13 cellular contexts compared by ENCODE assay signal in genomic region chr11:19080579-19080993, GRCh38. TPM values are rescaled to one million over a fixed set of nuclear protein-coding genes. Genes with fewer than 3 reads are reported as not detected.
DNase-seq lines count a peak whose midpoint lies in the region; ATAC-seq and TF ChIP-seq lines count a peak whose summit lies in the region.
"Had no signal": no experiment of that assay in that cellular context is flagged by ENCODE, and none has a peak within 500 bp of the region (broad histone marks: within the 10 kb centered on the region; RNA-seq: fewer than 3 reads in every experiment).

No MANE protein-coding gene starts in this region.

- DNase-seq in H4 (ENCODE audit: low spot score) (peak; percentile 85), astrocyte of the spinal cord (ENCODE audit: low read depth, low spot score) (peak; percentile 92), globus pallidus (ENCODE audit: low spot score) (peak; percentile 36), retinal pigment epithelial cell (ENCODE audit: low read depth) (peak; percentile 71), NCI-H146 treated with DMSO at 0.1 percent for 48 hours (lab: John Stamatoyannopoulos, UW; ENCODE audit: unreplicated experiment) (no peak), GM10266 (ENCODE audit: extremely low spot score) (no peak)
- DNase-seq in CD4-positive, alpha-beta memory T cell, result no peak
- DNase-seq: activated naive CD4-positive, alpha-beta T cell treated with anti-CD3 and anti-CD28 coated beads, Interleukin-2, amount 10 ng/mL, durations not matched to agents 7 days and 5 days; H9; stimulated activated naive B cell treated with anti-CD40 and anti-IgM and Interleukin-4, amounts not matched to agents 10 μg/mL and 1 μg/mL and 100 μg/mL, for 72 hours had no signal

- H3K27ac ChIP-seq in CD4-positive, alpha-beta memory T cell (ENCODE audit: low read depth, low read length), result no peak overlapping the region

- intact Hi-C loops in CD4-positive, alpha-beta memory T cell (cut with micrococcal nuclease), result no loop called here

- H3K9me3 Mint-ChIP-seq in CD4-positive, alpha-beta memory T cell, result no peaks in the 10 kb centered on the region
- H3K9me3 Mint-ChIP-seq: activated naive CD4-positive, alpha-beta T cell treated with anti-CD3 and anti-CD28 coated beads, Interleukin-2, amount 10 ng/mL, durations not matched to agents 7 days and 5 days; H9; nephron; stimulated activated naive B cell treated with anti-CD40 and anti-IgM and Interleukin-4, amounts not matched to agents 10 μg/mL and 1 μg/mL and 100 μg/mL, for 72 hours had no signal

- no peaks in the 10 kb centered on the region for H3K4me1 Mint-ChIP-seq in CD4-positive, alpha-beta memory T cell
- H3K4me1 Mint-ChIP-seq: activated naive CD4-positive, alpha-beta T cell treated with anti-CD3 and anti-CD28 coated beads, Interleukin-2, amount 10 ng/mL, durations not matched to agents 7 days and 5 days had no signal

- in situ Hi-C loops in astrocyte of the spinal cord (cut with HindIII; ENCODE audit: low sequenced_read_pairs), result no loop called here

- TF ChIP-seq CTCF in astrocyte of the spinal cord (IDR thresholded peaks at IDR 0.05; ENCODE audit: low read depth, low read length) (no peak), retinal pigment epithelial cell (conservative IDR thresholded peaks at IDR 0.05; ENCODE audit: low read depth, low read length) (no peak), GM10266 (IDR thresholded peaks at IDR 0.05; ENCODE audit: control insufficient read depth, insufficient read depth, low read depth, missing control alignments) (no peak)

- POLR2A ChIA-PET in CD4-positive, alpha-beta memory T cell (lab: Charles Lee; ENCODE audit: partially characterized antibody), result no interaction called here

- H3K27ac Mint-ChIP-seq in CD4-positive, alpha-beta memory T cell, result no peak overlapping the region
- H3K27ac Mint-ChIP-seq: activated naive CD4-positive, alpha-beta T cell treated with anti-CD3 and anti-CD28 coated beads, Interleukin-2, amount 10 ng/mL, durations not matched to agents 7 days and 5 days; H9; nephron; stimulated activated naive B cell treated with anti-CD40 and anti-IgM and Interleukin-4, amounts not matched to agents 10 μg/mL and 1 μg/mL and 100 μg/mL, for 72 hours had no signal

- ATAC-seq in GM21515 (IDR thresholded peaks at IDR 0.05; ENCODE audit: unreplicated experiment), result no peak
- ATAC-seq: stimulated activated naive B cell treated with anti-CD40 and anti-IgM and Interleukin-4, amounts not matched to agents 10 μg/mL and 1 μg/mL and 100 μg/mL, for 72 hours had no signal

- H3K9me3 ChIP-seq in CD4-positive, alpha-beta memory T cell (ENCODE audit: control insufficient read depth in 1 of 2, low read length in 2 of 2), result no peaks in the 10 kb centered on the region

- H3K4me1 ChIP-seq in CD4-positive, alpha-beta memory T cell (ENCODE audit: insufficient read depth, low read length), result no peaks in the 10 kb centered on the region

- no peaks in the 10 kb centered on the region for H3K36me3 ChIP-seq in CD4-positive, alpha-beta memory T cell (ENCODE audit: insufficient read depth, low read length)

- H3K36me3 Mint-ChIP-seq in CD4-positive, alpha-beta memory T cell, result no peaks in the 10 kb centered on the region
- H3K36me3 Mint-ChIP-seq: activated naive CD4-positive, alpha-beta T cell treated with anti-CD3 and anti-CD28 coated beads, Interleukin-2, amount 10 ng/mL, durations not matched to agents 7 days and 5 days; stimulated activated naive B cell treated with anti-CD40 and anti-IgM and Interleukin-4, amounts not matched to agents 10 μg/mL and 1 μg/mL and 100 μg/mL, for 72 hours had no signal

- CTCF ChIA-PET in CD4-positive, alpha-beta memory T cell (lab: Charles Lee; ENCODE audit: partially characterized antibody), result interaction anchor here (0.9 to 2.1 kb wide), 4 partner anchors 9 to 179 kb away, joined by 3 to 12 read pairs (median 3); no protein-coding TSS in a partner anchor

- no peak overlapping the region for H3K4me3 ChIP-seq in astrocyte of the spinal cord (ENCODE audit: low read depth, low read length)
- H3K4me3 ChIP-seq in retinal pigment epithelial cell (ENCODE audit: low read length), result no peak overlapping the region
- H3K4me3 ChIP-seq in CD4-positive, alpha-beta memory T cell (ENCODE audit: low read length in 2 of 2), result no peak overlapping the region
- H3K4me3 ChIP-seq: dorsolateral prefrontal cortex had no signal

- H3K4me3 Mint-ChIP-seq in CD4-positive, alpha-beta memory T cell, result no peak overlapping the region
- H3K4me3 Mint-ChIP-seq: activated naive CD4-positive, alpha-beta T cell treated with anti-CD3 and anti-CD28 coated beads, Interleukin-2, amount 10 ng/mL, durations not matched to agents 7 days and 5 days; H9; nephron; stimulated activated naive B cell treated with anti-CD40 and anti-IgM and Interleukin-4, amounts not matched to agents 10 μg/mL and 1 μg/mL and 100 μg/mL, for 72 hours had no signal

- H3K27me3 Mint-ChIP-seq in CD4-positive, alpha-beta memory T cell, result peaks cover 5 to 8% of the 10 kb centered on the region in 2 donors

- H3K27me3 ChIP-seq in CD4-positive, alpha-beta memory T cell (ENCODE audit: insufficient read depth, low read length), result no peaks in the 10 kb centered on the region

RNA-seq across cellular contexts. Expression of gene MRGPRX2, which starts 20.1 kb away (rescaled TPM):
- not detected in 2 replicates for total RNA-seq in H4 (2014; rRNA removed; shearing (Covaris generic))
- not detected for total RNA-seq in CD4-positive, alpha-beta memory T cell
- not detected for polyA plus RNA-seq in CD4-positive, alpha-beta memory T cell
- total RNA-seq: dorsolateral prefrontal cortex, H9 had no signal

RNA-seq across cellular contexts. Expression of gene ZDHHC13, which starts 36.4 kb away (rescaled TPM):
- 44.9 and 45.6 TPM in 2 replicates for total RNA-seq in H4 (2014; rRNA removed; shearing (Covaris generic))
- 10 to 100 TPM; 15.6 to 16.1 TPM for total RNA-seq in CD4-positive, alpha-beta memory T cell
- 10 to 100 TPM in 1 of 2 donors, 1 to 10 TPM in 1; 9.4 to 15.2 TPM for polyA plus RNA-seq in CD4-positive, alpha-beta memory T cell

Comparison
In these comparisons a context has a peak if more than half of its experiments do, and no peak if none do; other contexts are left out.
1. DNase-seq: peak in H4 (single experiment), astrocyte of the spinal cord (single experiment), globus pallidus (single experiment) and retinal pigment epithelial cell (single experiment); none in CD4-positive, alpha-beta memory T cell (0 of 5), NCI-H146 treated with DMSO at 0.1 percent for 48 hours (single experiment) and GM10266 (single experiment).